In the genomic region with DNA sequence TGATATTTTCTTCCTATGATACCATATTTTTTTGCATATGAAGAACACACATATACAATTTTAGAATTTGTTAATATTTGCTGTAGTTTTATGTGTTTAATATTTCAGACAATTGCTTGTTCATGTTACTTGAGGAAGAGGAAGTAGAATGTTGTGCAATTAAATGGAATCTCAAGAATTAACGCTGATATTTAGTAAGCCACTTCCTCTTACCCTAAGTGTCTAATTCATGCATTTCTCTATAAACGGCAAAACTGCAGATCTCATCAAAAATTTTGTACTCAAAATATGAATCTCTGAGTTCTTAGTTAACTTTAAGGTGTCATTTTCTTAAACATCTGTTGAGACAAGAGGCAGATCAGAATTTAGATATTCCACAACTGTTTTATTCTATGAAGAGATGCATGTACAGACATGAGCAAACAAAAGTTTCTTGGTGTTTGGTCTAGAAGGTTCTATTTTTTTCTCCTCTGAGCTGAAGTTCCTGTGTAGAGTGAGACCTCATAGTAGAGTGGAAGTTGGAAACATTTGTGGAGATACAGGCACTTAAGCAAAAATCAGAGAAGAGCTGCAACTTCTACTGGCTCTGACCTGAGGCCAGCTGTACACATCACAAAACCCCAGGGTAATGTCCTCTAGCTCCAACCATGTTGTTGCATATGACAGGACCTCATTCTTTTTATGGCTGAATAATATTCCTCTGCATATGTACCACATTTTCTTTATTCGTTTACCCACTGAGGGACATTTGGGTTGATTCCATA, we compare ENCODE assay signal across 12 cellular contexts. TPM values are rescaled to one million over a fixed set of nuclear protein-coding genes. Genes with fewer than 3 reads are reported as not detected.
DNase-seq lines count a peak whose midpoint lies in the region; ATAC-seq and TF ChIP-seq lines count a peak whose summit lies in the region.
"Had no signal": no experiment of that assay in that cellular context is flagged by ENCODE, and none has a peak within 500 bp of the region (broad histone marks: within the 10 kb centered on the region; RNA-seq: fewer than 3 reads in every experiment).

No MANE protein-coding gene starts in this region.

- DNase-seq in HFFc6 = no peak
- peak; percentile 67 for DNase-seq in SIG-M5 (lab: John Stamatoyannopoulos, UW)
- DNase-seq in fibroblast of the aortic adventitia (ENCODE audit: low read depth) = peak; percentile 57
- peak; percentile 34 for DNase-seq in pons (ENCODE audit: low spot score)
- DNase-seq in NCI-H446 treated with DMSO at 0.1 percent for 48 hours (lab: John Stamatoyannopoulos, UW) = no peak
- no peak for DNase-seq in GM10248 (ENCODE audit: extremely low spot score)
- DNase-seq: activated CD4-positive, alpha-beta memory T cell treated with anti-CD3 and anti-CD28 coated beads, Interleukin-2, amount 10 ng/mL, durations not matched to agents 7 days and 5 days; DND-41; NCI-H1092 treated with DMSO at 0.1 percent for 48 hours had no signal

- CTCF ChIA-PET in GM10248 (lab: Yijun Ruan, JAX) = no interaction called here

- POLR2A ChIA-PET in GM10248 (lab: Yijun Ruan, JAX) = no interaction called here

- TF ChIP-seq CTCF in HFFc6 (IDR thresholded peaks at IDR 0.05) (no peak), fibroblast of the aortic adventitia (IDR thresholded peaks at IDR 0.05; ENCODE audit: insufficient read depth, low read length) (no peak), GM10248 (IDR thresholded peaks at IDR 0.05; ENCODE audit: control extremely low read depth, extremely low read depth, low read depth, missing control alignments) (no peak)

- H3K36me3 Mint-ChIP-seq in HFFc6 (ENCODE audit: low read depth) = peaks cover 1% of the 10 kb centered on the region; the same call in 1 of the 2 replicates

- H3K4me1 Mint-ChIP-seq in HFFc6 (ENCODE audit: low read depth) = peaks cover 81% of the 10 kb centered on the region
- H3K4me1 Mint-ChIP-seq: activated CD4-positive, alpha-beta memory T cell treated with anti-CD3 and anti-CD28 coated beads, Interleukin-2, amount 10 ng/mL, durations not matched to agents 7 days and 5 days had no signal

- H3K9me3 Mint-ChIP-seq in HFFc6 = no peaks in the 10 kb centered on the region; the same call in 1 of the 2 replicates
- H3K9me3 Mint-ChIP-seq: activated CD4-positive, alpha-beta memory T cell treated with anti-CD3 and anti-CD28 coated beads, Interleukin-2, amount 10 ng/mL, durations not matched to agents 7 days and 5 days had no signal

- H3K27me3 Mint-ChIP-seq in HFFc6 (ENCODE audit: insufficient read depth) = no peaks in the 10 kb centered on the region

- peak overlapping the region; percentile 29 for H3K4me3 Mint-ChIP-seq in HFFc6
- H3K4me3 Mint-ChIP-seq: activated CD4-positive, alpha-beta memory T cell treated with anti-CD3 and anti-CD28 coated beads, Interleukin-2, amount 10 ng/mL, durations not matched to agents 7 days and 5 days had no signal

- peak overlapping the region; percentile 62 for H3K27ac Mint-ChIP-seq in HFFc6
- H3K27ac Mint-ChIP-seq: activated CD4-positive, alpha-beta memory T cell treated with anti-CD3 and anti-CD28 coated beads, Interleukin-2, amount 10 ng/mL, durations not matched to agents 7 days and 5 days had no signal

- H3K4me3 ChIP-seq in fibroblast of the aortic adventitia (ENCODE audit: low read depth, low read length) = no peak overlapping the region

- ATAC-seq in HG02763 (IDR thresholded peaks at IDR 0.05; ENCODE audit: unreplicated experiment) = no peak
- ATAC-seq in GM18517 (IDR thresholded peaks at IDR 0.05; ENCODE audit: unreplicated experiment) = no peak

RNA-seq across cellular contexts. Expression of a gene that starts 16.6 kb away (rescaled TPM):
- 100 to 1,000 TPM; 529 to 911 (median 784) TPM for total RNA-seq in HFFc6 (2021; fragmentation: NEBNext Ultra II Directional; extraction: Animal tissue kit (Norgen Biotek cat#: 25700))
- total RNA-seq in fibroblast of the aortic adventitia (ENCODE audit: low replicate concordance) = 169 and 227 TPM in 2 replicates
- total RNA-seq: activated CD4-positive, alpha-beta memory T cell treated with anti-CD3 and anti-CD28 coated beads, Interleukin-2, amount 10 ng/mL, durations not matched to agents 7 days and 5 days had no signal

RNA-seq across cellular contexts. Expression of a gene that starts 57.4 kb away (rescaled TPM):
- not detected for total RNA-seq in HFFc6 (2021; fragmentation: NEBNext Ultra II Directional; extraction: Animal tissue kit (Norgen Biotek cat#: 25700))
- total RNA-seq in fibroblast of the aortic adventitia (ENCODE audit: low replicate concordance) = not detected in 2 replicates
- total RNA-seq: activated CD4-positive, alpha-beta memory T cell treated with anti-CD3 and anti-CD28 coated beads, Interleukin-2, amount 10 ng/mL, durations not matched to agents 7 days and 5 days; posterior vena cava had no signal

Comparison
In these comparisons a context has a peak if more than half of its experiments do, and no peak if none do; other contexts are left out.
1. DNase-seq: peak in SIG-M5 (single experiment), fibroblast of the aortic adventitia (single experiment) and pons (single experiment); none in HFFc6 (single experiment), NCI-H446 treated with DMSO at 0.1 percent for 48 hours (single experiment) and GM10248 (single experiment).